In the genomic region with DNA sequence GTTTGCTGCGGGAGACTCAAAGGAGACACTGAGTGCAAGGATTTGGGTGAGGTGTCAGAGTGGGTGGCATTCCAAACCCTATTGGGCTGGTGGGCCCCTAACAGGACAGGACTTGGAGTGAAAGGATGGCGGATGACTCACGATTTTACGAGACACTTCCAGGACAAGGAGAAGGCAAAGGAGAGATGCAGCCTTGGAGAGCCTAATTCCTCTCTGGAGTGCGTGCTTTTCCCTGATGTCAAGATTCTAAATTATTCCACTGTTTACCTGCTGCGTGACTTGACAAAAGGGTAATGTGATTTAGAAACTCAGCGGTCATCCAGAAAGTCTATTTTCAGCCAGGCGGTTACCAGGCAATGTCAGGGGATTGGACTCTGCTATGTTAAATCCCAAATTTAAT, we compare ENCODE assay signal across 20 cellular contexts. TPM values are rescaled to one million over a fixed set of nuclear protein-coding genes. Genes with fewer than 3 reads are reported as not detected.
DNase-seq lines count a peak whose midpoint lies in the region; ATAC-seq and TF ChIP-seq lines count a peak whose summit lies in the region.
"Had no signal": no experiment of that assay in that cellular context is flagged by ENCODE, and none has a peak within 500 bp of the region (broad histone marks: within the 10 kb centered on the region; RNA-seq: fewer than 3 reads in every experiment).

No MANE protein-coding gene starts in this region.

- 43 to 44% methylated on average over 1 to 7 of the region's 8 CpGs for WGBS in gastroesophageal sphincter (ENCODE audit: low coverage in 1 of 2), 2 donors
- WGBS in transverse colon (ENCODE audit: low coverage in 1 of 2), 2 donors: 71 to 84% methylated on average over 4 to 8 of the region's 8 CpGs

- TF ChIP-seq EP300 in gastroesophageal sphincter (IDR thresholded peaks at IDR 0.05): no peak
- no peak for TF ChIP-seq EP300 in transverse colon (IDR thresholded peaks at IDR 0.05; ENCODE audit: low read depth)

- H3K4me1 ChIP-seq in gastroesophageal sphincter: peaks cover 4 to 55% (median 13%) of the 10 kb centered on the region in 3 donors
- peaks cover 4 to 15% (median 7%) of the 10 kb centered on the region in 4 donors for H3K4me1 ChIP-seq in transverse colon

- H3K27me3 ChIP-seq in gastroesophageal sphincter (no peaks in the 10 kb centered on the region), transverse colon (no peaks in the 10 kb centered on the region)

- POLR2A ChIA-PET in RWPE1 (lab: Yijun Ruan, JAX; ENCODE audit: low non-redundant PET): no interaction called here

- TF ChIP-seq CTCF in RWPE1 (conservative IDR thresholded peaks at IDR 0.05; ENCODE audit: low read depth) (no peak), gastroesophageal sphincter (IDR thresholded peaks at IDR 0.05) (no peak), transverse colon (IDR thresholded peaks at IDR 0.05) (no peak)

- no peaks in the 10 kb centered on the region for H3K9me3 ChIP-seq in gastroesophageal sphincter
- no peaks in the 10 kb centered on the region for H3K9me3 ChIP-seq in transverse colon

- TF ChIP-seq POLR2A in gastroesophageal sphincter (IDR thresholded peaks at IDR 0.05): no peak
- TF ChIP-seq POLR2A in transverse colon (IDR thresholded peaks at IDR 0.05): no peak

- H3K27ac ChIP-seq in RWPE1 (peak overlapping the region; percentile 34; the same call in 1 of the 2 replicates), gastroesophageal sphincter (peak overlapping the region; percentile 75 to 87 (median 82)), transverse colon (peak overlapping the region; percentile 37 to 78 (median 60))
- H3K27ac ChIP-seq: GM23248 had no signal

- CTCF ChIA-PET in RWPE1 (lab: Yijun Ruan, JAX): interaction anchor here (0.7 kb wide), 1 partner anchor 1009 kb away, joined by 3 read pairs; no protein-coding TSS in a partner anchor

- ATAC-seq in gastroesophageal sphincter (peak; percentile 79), HG02885 (IDR thresholded peaks at IDR 0.05; ENCODE audit: poor library complexity, unreplicated experiment) (no peak)
- ATAC-seq: natural killer cell, WTC11 had no signal

- in situ Hi-C loops in transverse colon (cut with MboI; ENCODE audit: low pct_ligation_motif_present in 1 of 4, low pct_unique_long_range_greater_than_20kb in 1 of 4, low sequenced_read_pairs in 3 of 4): loop anchor here in 3 of 4 donors (25.0 kb wide), 3 partner anchors 1024 to 1724 kb away; no protein-coding TSS in a partner anchor

- H3K4me3 ChIP-seq in gastroesophageal sphincter (no peak overlapping the region), transverse colon (no peak overlapping the region)
- H3K4me3 ChIP-seq: GM23248 had no signal

- DNase-seq in ELR (ENCODE audit: low read depth) (peak; percentile 49), RWPE1 (ENCODE audit: low spot score) (peak; percentile 40), transverse colon (no peak), amniotic stem cell (lab: John Stamatoyannopoulos, UW) (no peak), posterior vena cava (ENCODE audit: low spot score) (no peak)
- no peak for DNase-seq in stimulated activated CD4-positive, alpha-beta T cell treated with anti-CD3 and anti-CD28 coated beads, Interleukin-2, amount 100 ng/mL, for 48 hours
- DNase-seq: activated CD4-positive, alpha-beta memory T cell treated with anti-CD3 and anti-CD28 coated beads, Interleukin-2, amount 10 ng/mL, durations not matched to agents 7 days and 5 days; activated naive CD4-positive, alpha-beta T cell treated with anti-CD3 and anti-CD28 coated beads for 36 hours; activated T-cell treated with anti-CD3 and anti-CD28 coated beads, Interleukin-2, amount 50 U/mL, for 1 hour; endodermal cell; GM23248; hypothalamus; kidney; natural killer cell; NCI-H146; NCI-H748 treated with DMSO at 0.1 percent for 48 hours had no signal

- H3K36me3 ChIP-seq in gastroesophageal sphincter: no peaks in the 10 kb centered on the region
- no peaks in the 10 kb centered on the region for H3K36me3 ChIP-seq in transverse colon

- intact Hi-C loops in transverse colon (cut with DNase I; ENCODE audit: low total_unique reads) (no loop called here), posterior vena cava (cut with DNase I) (no loop called here)

RNA-seq across cellular contexts. Expression of a gene that starts 41.6 kb away (rescaled TPM):
- total RNA-seq in gastroesophageal sphincter (1 to 10 TPM in 2 of 4 donors, under 1 TPM in 1, not detected in 1; 0.27 to 2.2 (median 1.2) TPM), transverse colon (1 to 10 TPM in 2 of 4 donors, under 1 TPM in 1, not detected in 1; 0.82 to 5.2 (median 2.6) TPM), posterior vena cava (1 to 10 TPM; 1.4 to 1.5 TPM)
- total RNA-seq: activated naive CD4-positive, alpha-beta T cell treated with anti-CD3 and anti-CD28 coated beads for 36 hours; endodermal cell; GM23248; progenitor cell of endocrine pancreas; WTC11 had no signal

Comparison
In these comparisons a context has a peak if more than half of its experiments do, and no peak if none do; other contexts are left out.
1. DNase-seq: peak in ELR (single experiment) and RWPE1 (single experiment); none in transverse colon (single experiment), amniotic stem cell (single experiment), stimulated activated CD4-positive, alpha-beta T cell treated with anti-CD3 and anti-CD28 coated beads, Interleukin-2, amount 100 ng/mL, for 48 hours (0 of 2) and posterior vena cava (single experiment).
2. Peak in every context shown above with its lines, with median percentiles within 50 percentile points of each other: H3K27ac ChIP-seq.